Comparison of ENCODE assay signal across 29 cellular contexts in genomic region chr4:53043900-53044650, GRCh38.
DNase-seq lines count a peak whose midpoint lies in the region; ATAC-seq, FAIRE-seq and TF ChIP-seq lines count a peak whose summit lies in the region.
"Had no signal": no experiment of that assay in that cellular context is flagged by ENCODE, and none has a peak within 500 bp of the region (broad histone marks: within the 10 kb centered on the region; RNA-seq: fewer than 3 reads in every experiment).

No MANE protein-coding gene starts in this region.

- H3K27ac ChIP-seq in HepG2 (ENCODE audit: extremely low read length, insufficient read depth, low read length), result no peak overlapping the region
- no peak overlapping the region for H3K27ac ChIP-seq in right lobe of liver
- H3K27ac ChIP-seq in mesenchymal stem cell (ENCODE audit: low read length, poor library complexity, severe bottlenecking), result no peak overlapping the region
- no peak overlapping the region for H3K27ac ChIP-seq in upper lobe of left lung
- H3K27ac ChIP-seq in lower lobe of right lung, result no peak overlapping the region
- H3K27ac ChIP-seq: adrenal gland, colonic mucosa, left ventricle myocardium inferior, prostate gland, skin epidermis, upper lobe of right lung had no signal

- no peak for TF ChIP-seq RAD21 in HepG2 (CRISPR knock-in tag; IDR thresholded peaks at IDR 0.05)

- H2BK15ac ChIP-seq in mesenchymal stem cell (ENCODE audit: low read depth, poor library complexity, severe bottlenecking), result no peak overlapping the region

- H2BK5ac ChIP-seq in mesenchymal stem cell (ENCODE audit: low read depth, low read length, poor library complexity, severe bottlenecking), result no peak overlapping the region

- H3K4me2 ChIP-seq in HepG2 (ENCODE audit: low read depth, low read length) (no peak overlapping the region), mesenchymal stem cell (ENCODE audit: low read length, poor library complexity, severe bottlenecking) (no peak overlapping the region)

- peak overlapping the region; percentile 19; the same call in 1 of the 2 replicates for H3K4me3 Mint-ChIP-seq in WTC11
- H3K4me3 Mint-ChIP-seq: activated T-cell treated with anti-CD3 and anti-CD28 coated beads, Interleukin-2, amount 50 U/mL, for 24 hours; T-helper 17 cell had no signal

- no peaks in the 10 kb centered on the region for H3K79me1 ChIP-seq in mesenchymal stem cell (replicated peaks; ENCODE audit: low read length, poor library complexity, severe bottlenecking)

- H3K23ac ChIP-seq in mesenchymal stem cell (ENCODE audit: low read length in 2 of 2), result no peak overlapping the region

- TF ChIP-seq CTCF in HepG2 (CRISPR knock-in tag; IDR thresholded peaks at IDR 0.05), result no peak
- no peak for TF ChIP-seq CTCF in right lobe of liver (IDR thresholded peaks at IDR 0.05)
- TF ChIP-seq CTCF in WTC11 (IDR thresholded peaks at IDR 0.05), result no peak
- TF ChIP-seq CTCF in upper lobe of left lung (IDR thresholded peaks at IDR 0.05), result no peak
- no peak for TF ChIP-seq CTCF in lower lobe of right lung (IDR thresholded peaks at IDR 0.05)

- H3K36me3 ChIP-seq in HepG2 (replicated peaks in 1 of 2; ENCODE audit: control insufficient read depth in 1 of 2, insufficient read depth in 2 of 2, low read length in 2 of 2) (no peaks in the 10 kb centered on the region), right lobe of liver (no peaks in the 10 kb centered on the region), mesenchymal stem cell (ENCODE audit: control insufficient read depth in 1 of 2, insufficient read depth in 2 of 2, low read depth in 1 of 2, low read length in 2 of 2) (peaks cover 0 to 12% of the 10 kb centered on the region in 2 experiments), upper lobe of left lung (no peaks in the 10 kb centered on the region), lower lobe of right lung (no peaks in the 10 kb centered on the region)
- H3K36me3 ChIP-seq: adrenal gland, colonic mucosa, left ventricle myocardium inferior, prostate gland, upper lobe of right lung had no signal

- no peaks in the 10 kb centered on the region for H3K79me2 ChIP-seq in HepG2 (ENCODE audit: insufficient read depth, low read length)

- H3K4me1 ChIP-seq in HepG2 (ENCODE audit: insufficient read depth, low read length) (peaks cover 9% of the 10 kb centered on the region), right lobe of liver (no peaks in the 10 kb centered on the region), mesenchymal stem cell (ENCODE audit: control insufficient read depth, insufficient read depth, low read depth, low read length) (no peaks in the 10 kb centered on the region), upper lobe of left lung (no peaks in the 10 kb centered on the region), lower lobe of right lung (no peaks in the 10 kb centered on the region)
- H3K4me1 ChIP-seq: adrenal gland, colonic mucosa, left ventricle myocardium inferior, prostate gland, upper lobe of right lung had no signal

- ATAC-seq in HepG2, result no peak
- ATAC-seq in right lobe of liver, result no peak
- no peak for ATAC-seq in WTC11
- no peak for ATAC-seq in upper lobe of left lung (ENCODE audit: low FRiP score in 2 of 2)
- ATAC-seq in HG02870 (IDR thresholded peaks at IDR 0.05; ENCODE audit: unreplicated experiment), result no peak
- no peak for ATAC-seq in lower lobe of right lung
- ATAC-seq: esophagus mucosa, Panc1, T-helper 17 cell, upper lobe of right lung had no signal

- in situ Hi-C loops in HepG2 (cut with HindIII; ENCODE audit: extremely low pct_ligation_motif_present, low pct_unique_long_range_greater_than_20kb), result no loop called here

- TF ChIP-seq EP300 in HepG2 (IDR thresholded peaks at IDR 0.05; ENCODE audit: low read depth in 2 of 2, low read length in 2 of 2) (no peak), HepG2 (CRISPR knock-in tag; IDR thresholded peaks at IDR 0.05; ENCODE audit: borderline replicate concordance) (no peak), upper lobe of left lung (IDR thresholded peaks at IDR 0.05) (no peak)

- H3K4me1 Mint-ChIP-seq in WTC11, result peaks cover 9% of the 10 kb centered on the region
- H3K4me1 Mint-ChIP-seq: T-helper 17 cell had no signal

- no peak overlapping the region for H3K14ac ChIP-seq in mesenchymal stem cell (ENCODE audit: low read length in 2 of 2)

- no peak overlapping the region for H2BK120ac ChIP-seq in mesenchymal stem cell (ENCODE audit: low read depth, low read length)

- CTCF ChIA-PET in HepG2 (lab: Yijun Ruan, JAX; ENCODE audit: low intra/inter-chr PET ratio, low total read pairs) (no interaction called here), WTC11 (lab: Charles Lee) (interaction anchor here (1.1 kb wide), 1 partner anchor 1190 kb away, joined by 4 read pairs; no protein-coding TSS in a partner anchor)

- no peaks in the 10 kb centered on the region for H3K36me3 Mint-ChIP-seq in WTC11

- no peaks in the 10 kb centered on the region for H3K27me3 Mint-ChIP-seq in WTC11 (ENCODE audit: low read depth)
- H3K27me3 Mint-ChIP-seq: activated T-cell treated with anti-CD3 and anti-CD28 coated beads, Interleukin-2, amount 50 U/mL, for 24 hours; T-helper 17 cell had no signal

- peak overlapping the region; percentile 17 to 48 for H3K18ac ChIP-seq in mesenchymal stem cell (ENCODE audit: low read depth in 1 of 2, low read length in 2 of 2)

- H4K8ac ChIP-seq in mesenchymal stem cell (ENCODE audit: low read length), result no peak overlapping the region

- H3K9me3 ChIP-seq in HepG2 (ENCODE audit: low read length), result no peaks in the 10 kb centered on the region
- H3K9me3 ChIP-seq in right lobe of liver, result no peaks in the 10 kb centered on the region
- H3K9me3 ChIP-seq in mesenchymal stem cell (ENCODE audit: control insufficient read depth, low read length), result no peaks in the 10 kb centered on the region
- H3K9me3 ChIP-seq in upper lobe of left lung, result no peaks in the 10 kb centered on the region
- no peaks in the 10 kb centered on the region for H3K9me3 ChIP-seq in lower lobe of right lung
- H3K9me3 ChIP-seq: adrenal gland, colonic mucosa, left ventricle myocardium inferior, prostate gland, upper lobe of right lung had no signal

- no peak overlapping the region for H2BK12ac ChIP-seq in mesenchymal stem cell (ENCODE audit: low read length in 2 of 2)

- FAIRE-seq in HepG2 (lab: Jason Lieb, UNC), result no peak
- no peak for FAIRE-seq in GM12891 (lab: Jason Lieb, UNC)

- no peaks in the 10 kb centered on the region for H3K27me3 ChIP-seq in HepG2 (ENCODE audit: control insufficient read depth in 1 of 2, insufficient read depth in 2 of 2, low read length in 2 of 2)
- no peaks in the 10 kb centered on the region for H3K27me3 ChIP-seq in right lobe of liver
- no peaks in the 10 kb centered on the region for H3K27me3 ChIP-seq in mesenchymal stem cell (ENCODE audit: control insufficient read depth in 1 of 2, insufficient read depth in 1 of 2, low read length in 2 of 2)
- H3K27me3 ChIP-seq in upper lobe of left lung, result no peaks in the 10 kb centered on the region
- no peaks in the 10 kb centered on the region for H3K27me3 ChIP-seq in lower lobe of right lung (ENCODE audit: low read depth)
- H3K27me3 ChIP-seq: adrenal gland, colonic mucosa, upper lobe of right lung had no signal

- H4K91ac ChIP-seq in mesenchymal stem cell (ENCODE audit: low read length), result no peak overlapping the region

- no peaks in the 10 kb centered on the region for H3K9me3 Mint-ChIP-seq in WTC11
- H3K9me3 Mint-ChIP-seq: activated T-cell treated with anti-CD3 and anti-CD28 coated beads, Interleukin-2, amount 50 U/mL, for 24 hours had no signal

- WGBS in HepG2 (ENCODE audit: low lambda C conversion rate), result 67% methylated on average over 4 of the region's 4 CpGs
- WGBS in right lobe of liver (ENCODE audit: insufficient coverage, low coverage, low lambda C conversion rate, missing lambda C conversion rate), result 77% methylated on average over 4 of the region's 4 CpGs
- 91% methylated on average over 4 of the region's 4 CpGs for WGBS in mesenchymal stem cell
- WGBS in upper lobe of left lung, 2 donors, result 62 to 64% methylated on average over 4 of the region's 4 CpGs

- H2AFZ ChIP-seq in HepG2 (ENCODE audit: low read length) (no peak overlapping the region), mesenchymal stem cell (ENCODE audit: low read depth, low read length) (no peak overlapping the region)

- no peak overlapping the region for H2AK5ac ChIP-seq in mesenchymal stem cell (ENCODE audit: low read length, severe bottlenecking)

- BruUV-seq in HepG2 (replicated peaks; lab: Mats Ljungman, UMichigan), result no TSS peak

- TF ChIP-seq POLR2A in HepG2 (IDR thresholded peaks at IDR 0.05; ENCODE audit: insufficient read depth in 1 of 2, low read depth in 2 of 2, low read length in 2 of 2), result no peak
- TF ChIP-seq POLR2A in right lobe of liver (IDR thresholded peaks at IDR 0.05), result no peak
- TF ChIP-seq POLR2A in upper lobe of left lung (IDR thresholded peaks at IDR 0.05), result no peak
- TF ChIP-seq POLR2A in GM12891 (IDR thresholded peaks at IDR 0.05; ENCODE audit: low read depth, low read length), result no peak

- H3K4ac ChIP-seq in mesenchymal stem cell (ENCODE audit: low read depth in 1 of 2, low read length in 2 of 2), result no peak overlapping the region

- no peaks in the 10 kb centered on the region for H4K20me1 ChIP-seq in HepG2 (ENCODE audit: insufficient read depth, low read length)

- no peak overlapping the region for H3K4me3 ChIP-seq in HepG2 (replicated peaks in 1 of 3; ENCODE audit: insufficient read depth in 1 of 3, low read depth in 2 of 3, low read length in 3 of 3)
- H3K4me3 ChIP-seq in right lobe of liver, result no peak overlapping the region
- no peak overlapping the region for H3K4me3 ChIP-seq in mesenchymal stem cell (ENCODE audit: insufficient read depth in 1 of 2, low read depth in 1 of 2, low read length in 2 of 2)
- no peak overlapping the region for H3K4me3 ChIP-seq in upper lobe of left lung
- H3K4me3 ChIP-seq in lower lobe of right lung, result no peak overlapping the region
- H3K4me3 ChIP-seq: adrenal gland, colonic mucosa, left ventricle myocardium inferior, prostate gland, skin epidermis, upper lobe of right lung had no signal

- DNase-seq in HepG2 (ENCODE audit: low spot score), result no peak
- no peak for DNase-seq in right lobe of liver
- DNase-seq in WTC11 (ENCODE audit: low spot score), result no peak
- DNase-seq in mesenchymal stem cell, result no peak
- no peak for DNase-seq in upper lobe of left lung
- DNase-seq in lower lobe of right lung, result no peak
- DNase-seq in GM12891 (ENCODE audit: insufficient read length, low spot score), result no peak
- DNase-seq: activated CD4-positive, alpha-beta T cell treated with anti-CD3 and anti-CD28 coated beads for 4 hours; activated CD8-positive, alpha-beta memory T cell treated with anti-CD3 and anti-CD28 coated beads for 24 hours; activated naive CD4-positive, alpha-beta T cell; activated T-cell treated with anti-CD3 and anti-CD28 coated beads, Interleukin-2, amount 50 U/mL, for 24 hours; adrenal gland; AML-193; colonic mucosa; DMS79; effector memory CD4-positive, alpha-beta T cell; foreskin melanocyte; H7; hippocampal formation; left ventricle myocardium inferior; NCI-H1105 treated with DMSO at 0.1 percent for 48 hours; NCI-H2081; T-helper 17 cell; upper lobe of right lung had no signal

- POLR2A ChIA-PET in HepG2 (lab: Yijun Ruan, JAX) (no interaction called here), WTC11 (lab: Charles Lee) (no interaction called here)

- no peak overlapping the region for H3K27ac Mint-ChIP-seq in WTC11
- H3K27ac Mint-ChIP-seq: activated T-cell treated with anti-CD3 and anti-CD28 coated beads, Interleukin-2, amount 50 U/mL, for 24 hours; T-helper 17 cell had no signal

- H3K9ac ChIP-seq in HepG2 (ENCODE audit: insufficient read depth, low read depth, low read length), result no peak overlapping the region
- no peak overlapping the region for H3K9ac ChIP-seq in mesenchymal stem cell (ENCODE audit: low read length)

- intact Hi-C loops in HepG2 (cut with micrococcal nuclease; ENCODE audit: unreplicated experiment) (no loop called here), right lobe of liver (cut with DNase I) (no loop called here), lower lobe of right lung (cut with DNase I) (no loop called here)
